ENCODE assay signal across 1 cellular context in the genomic region with DNA sequence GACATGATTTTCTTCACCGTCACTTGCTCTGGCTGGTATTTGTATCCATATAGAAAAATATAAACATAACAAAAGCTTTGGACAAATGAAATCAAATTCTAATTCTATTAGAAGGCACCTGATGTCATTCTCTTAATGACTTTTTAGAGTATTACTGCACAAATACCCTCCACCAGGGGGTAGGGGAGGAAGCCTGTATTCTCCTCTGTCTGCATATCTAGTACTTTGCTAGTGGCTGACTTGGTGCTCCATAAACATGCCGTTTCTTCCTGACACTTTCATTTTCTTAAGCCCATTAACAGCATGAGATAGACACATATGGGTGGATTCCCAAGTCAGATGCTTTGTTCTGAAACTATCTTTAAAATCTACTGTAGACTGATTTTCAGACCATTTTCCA.
TF ChIP-seq lines count a peak whose summit lies in the region.

No MANE protein-coding gene starts in this region.

TF ChIP-seq in GM12878, 131 proteins besides CTCF, POLR2A, EP300 and RAD21:
- TF ChIP-seq YBX1 (IDR thresholded peaks at IDR 0.05) (no peak), EED (IDR thresholded peaks at IDR 0.05; ENCODE audit: low read depth) (no peak), SMAD5 (IDR thresholded peaks at IDR 0.05; ENCODE audit: low read depth) (no peak), RELB (IDR thresholded peaks at IDR 0.05; ENCODE audit: low read depth) (no peak), ZSCAN29 (IDR thresholded peaks at IDR 0.05) (no peak), MYC (IDR thresholded peaks at IDR 0.05; ENCODE audit: insufficient read depth, insufficient read length, insufficient replicate concordance, low read length, severe bottlenecking) (no peak), NFIC (IDR thresholded peaks at IDR 0.05; ENCODE audit: low read depth, low read length) (no peak), NR2C2 (IDR thresholded peaks at IDR 0.05; ENCODE audit: borderline replicate concordance, control insufficient read depth, insufficient read length, low read depth) (no peak), RFX5 (IDR thresholded peaks at IDR 0.05; ENCODE audit: low read depth, low read length) (no peak), CREB1 (IDR thresholded peaks at IDR 0.05; ENCODE audit: low read depth) (no peak), ZBTB11 (CRISPR knock-in tag; IDR thresholded peaks at IDR 0.05) (no peak), GABPA (IDR thresholded peaks at IDR 0.05; ENCODE audit: low read depth) (no peak), SUPT20H (IDR thresholded peaks at IDR 0.05; ENCODE audit: borderline replicate concordance, control insufficient read depth, low read depth, low read length) (no peak), MAX (IDR thresholded peaks at IDR 0.05; ENCODE audit: low read depth, low read length) (no peak), POLR2AphosphoS5 (IDR thresholded peaks at IDR 0.05; ENCODE audit: low read length) (no peak), ZNF274 (IDR thresholded peaks at IDR 0.05; ENCODE audit: insufficient read depth, insufficient read length) (no peak), SMARCA5 (IDR thresholded peaks at IDR 0.05) (no peak), FOXM1 (IDR thresholded peaks at IDR 0.05; ENCODE audit: low read depth, low read length) (no peak), CBX5 (IDR thresholded peaks at IDR 0.05; ENCODE audit: low read depth) (no peak)
